ENCODE assay signal across 11 cellular contexts in genomic region chr3:12159227-12159601, GRCh38. TPM values are rescaled to one million over a fixed set of nuclear protein-coding genes. Genes with fewer than 3 reads are reported as not detected.
DNase-seq lines count a peak whose midpoint lies in the region; TF ChIP-seq lines count a peak whose summit lies in the region.
"Had no signal": no experiment of that assay in that cellular context is flagged by ENCODE, and none has a peak within 500 bp of the region (broad histone marks: within the 10 kb centered on the region; RNA-seq: fewer than 3 reads in every experiment).

No MANE protein-coding gene starts in this region.

- peak overlapping the region; percentile 65 for H3K4me3 ChIP-seq in HUES48 (ENCODE audit: low read depth, low read length)
- peak overlapping the region; percentile 31 for H3K4me3 ChIP-seq in astrocyte of the spinal cord (ENCODE audit: low read depth, low read length)
- H3K4me3 ChIP-seq in iPS-15b (ENCODE audit: low read depth, low read length): peak overlapping the region; percentile 42
- peak overlapping the region; percentile 37 for H3K4me3 ChIP-seq in skeletal muscle cell (ENCODE audit: low read depth, low read length)
- H3K4me3 ChIP-seq in prostate gland: peak overlapping the region in 1 of 2 donors; percentile 30
- no peak overlapping the region for H3K4me3 ChIP-seq in WERI-Rb-1 (ENCODE audit: low read depth, low read length)

- 33% methylated on average over 4 of the region's 4 CpGs for WGBS in prostate gland

- intact Hi-C loops in prostate gland (cut with DNase I): no loop called here

- H3K9me3 ChIP-seq in HUES48 (ENCODE audit: control insufficient read depth, insufficient read depth, low read length) (no peaks in the 10 kb centered on the region), iPS-15b (ENCODE audit: control insufficient read depth, insufficient read depth, low read length) (no peaks in the 10 kb centered on the region), prostate gland (no peaks in the 10 kb centered on the region), WERI-Rb-1 (ENCODE audit: severe bottlenecking) (no peaks in the 10 kb centered on the region)

- peak overlapping the region; percentile 60 for H3K9ac ChIP-seq in HUES48 (ENCODE audit: low read depth, low read length)
- H3K9ac ChIP-seq in iPS-15b (ENCODE audit: low read depth, low read length): no peak overlapping the region

- TF ChIP-seq CTCF in astrocyte of the spinal cord (IDR thresholded peaks at IDR 0.05; ENCODE audit: low read depth, low read length) (no peak), prostate gland (IDR thresholded peaks at IDR 0.05) (no peak), WERI-Rb-1 (IDR thresholded peaks at IDR 0.05; ENCODE audit: low read depth, low read length) (no peak)

- peak; percentile 50 for DNase-seq in astrocyte of the spinal cord (ENCODE audit: low read depth, low spot score)
- DNase-seq in skeletal muscle cell (ENCODE audit: low read depth): no peak
- no peak for DNase-seq in DMS 273 (lab: John Stamatoyannopoulos, UW; ENCODE audit: unreplicated experiment)
- no peak for DNase-seq in prostate gland (ENCODE audit: low spot score)
- no peak for DNase-seq in superior temporal gyrus (ENCODE audit: extremely low spot score)
- no peak for DNase-seq in WERI-Rb-1
- DNase-seq: activated CD4-positive, alpha-beta T cell treated with anti-CD3 and anti-CD28 coated beads, Interleukin-2, amount 50 U/mL, for 1 hour; immature natural killer cell; OCI-M1 had no signal

- no peaks in the 10 kb centered on the region for H3K27me3 ChIP-seq in HUES48 (ENCODE audit: control insufficient read depth, insufficient read depth, low read length)
- H3K27me3 ChIP-seq in iPS-15b (ENCODE audit: control insufficient read depth, insufficient read depth, low read length): no peaks in the 10 kb centered on the region
- H3K27me3 ChIP-seq in prostate gland (replicated peaks; ENCODE audit: insufficient read depth): no peaks in the 10 kb centered on the region
- H3K27me3 ChIP-seq in WERI-Rb-1 (ENCODE audit: insufficient read depth, low read depth, severe bottlenecking): no peaks in the 10 kb centered on the region

- H3K36me3 ChIP-seq in HUES48 (ENCODE audit: control insufficient read depth, insufficient read depth, low read length) (peaks cover 12% of the 10 kb centered on the region; the same call in 1 of the 2 replicates), iPS-15b (ENCODE audit: control insufficient read depth, insufficient read depth, low read length) (no peaks in the 10 kb centered on the region), prostate gland (no peaks in the 10 kb centered on the region), WERI-Rb-1 (no peaks in the 10 kb centered on the region)

- in situ Hi-C loops in astrocyte of the spinal cord (cut with HindIII; ENCODE audit: low sequenced_read_pairs): no loop called here

- H3K27ac ChIP-seq in HUES48 (ENCODE audit: low read depth, low read length) (peak overlapping the region; percentile 95), prostate gland (peak overlapping the region in 1 of 2 donors; percentile 6), WERI-Rb-1 (no peak overlapping the region)

- H3K4me1 ChIP-seq in HUES48 (ENCODE audit: control insufficient read depth, insufficient read depth, low read length) (peaks cover 43% of the 10 kb centered on the region), iPS-15b (ENCODE audit: control insufficient read depth, insufficient read depth, low read length) (peaks cover 25% of the 10 kb centered on the region), prostate gland (replicated peaks) (no peaks in the 10 kb centered on the region)

- TF ChIP-seq POLR2A in prostate gland (IDR thresholded peaks at IDR 0.05): no peak

RNA-seq across cellular contexts. Expression of gene TIMP4, which starts 0.5 kb away (rescaled TPM):
- total RNA-seq in prostate gland: 1 to 10 TPM; 5.6 to 9.7 TPM
